ENCODE assay signal across 1 cellular context in genomic region chr13:40494513-40494912, GRCh38.
TF ChIP-seq lines count a peak whose summit lies in the region.

No MANE protein-coding gene starts in this region.

TF ChIP-seq in HEK293, 187 proteins besides CTCF, POLR2A, EP300 and RAD21 (continued from another document):
- no peak for TF ChIP-seq ZBTB44 (tag by site-specific recombination; IDR thresholded peaks at IDR 0.05)
